8 cellular contexts compared by ENCODE assay signal in genomic region chr14:24298892-24299254, GRCh38. TPM values are rescaled to one million over a fixed set of nuclear protein-coding genes. Genes with fewer than 3 reads are reported as not detected.
DNase-seq lines count a peak whose midpoint lies in the region; TF ChIP-seq lines count a peak whose summit lies in the region.

No MANE protein-coding gene starts in this region.

- peak overlapping the region; percentile 19 for H3K27ac ChIP-seq in OCI-LY7 (ENCODE audit: low read depth, low read length, poor library complexity, severe bottlenecking)
- H3K27ac ChIP-seq in duodenal mucosa (ENCODE audit: low read depth, low read length): peak overlapping the region; percentile 90

- peak; percentile 22 for DNase-seq in stimulated activated CD4-positive, alpha-beta T cell treated with anti-CD3 and anti-CD28 coated beads, Interleukin-15, amount 100 ng/mL, for 24 hours
- no peak for DNase-seq in stimulated activated CD4-positive, alpha-beta T cell treated with anti-CD3 and anti-CD28 coated beads, Interleukin-4, amount 100 ng/mL, for 1 hour
- DNase-seq in OCI-LY7 (ENCODE audit: low spot score) (no peak), cortex of kidney (lab: John Stamatoyannopoulos, UW) (no peak), posterior vena cava (ENCODE audit: low spot score) (no peak)
- DNase-seq in activated CD4-positive, CD25-positive, alpha-beta regulatory T cell treated with anti-CD3 and anti-CD28 coated beads, Interleukin-2, amount 50 U/mL, for 72 hours: no peak

- CTCF ChIA-PET in OCI-LY7 (lab: Charles Lee; ENCODE audit: unreplicated experiment): interaction anchor here (0.6 to 1.6 kb wide), 2 partner anchors 56 to 111 kb away, joined by 3 to 6 read pairs; partner anchors contain the start of gene TINF2

- H3K9me2 ChIP-seq in OCI-LY7 (ENCODE audit: insufficient read depth, low read length): no peaks in the 10 kb centered on the region

- peaks cover 30% of the 10 kb centered on the region for H3K4me1 ChIP-seq in OCI-LY7 (ENCODE audit: insufficient read depth, low read length, poor library complexity, severe bottlenecking)
- H3K4me1 ChIP-seq in duodenal mucosa (ENCODE audit: control insufficient read depth in 1 of 2, insufficient read depth in 2 of 2, low read length in 2 of 2): peaks cover 54 to 58% of the 10 kb centered on the region in 2 donors
- peaks cover 29% of the 10 kb centered on the region for H3K4me1 ChIP-seq in mucosa of stomach (ENCODE audit: control insufficient read depth, insufficient read depth, low read length)

- H3K9me3 ChIP-seq in OCI-LY7 (ENCODE audit: low read length): no peaks in the 10 kb centered on the region
- H3K9me3 ChIP-seq in duodenal mucosa (ENCODE audit: control insufficient read depth in 1 of 2, low read length in 2 of 2): no peaks in the 10 kb centered on the region
- H3K9me3 ChIP-seq in mucosa of stomach (ENCODE audit: control insufficient read depth, low read length): no peaks in the 10 kb centered on the region

- peak overlapping the region; percentile 44; the same call in 1 of the 2 replicates for H2AFZ ChIP-seq in OCI-LY7 (ENCODE audit: low read length)

- no TSS peak for BruUV-seq in OCI-LY7 (replicated peaks; lab: Mats Ljungman, UMichigan)

- POLR2A ChIA-PET in OCI-LY7 (lab: Charles Lee): interaction anchor here (1.6 to 4.0 kb wide), 2 partner anchors 9 to 56 kb away, joined by 3 to 25 read pairs; partner anchors contain the start of genes CIDEB and TINF2

- peaks cover 46% of the 10 kb centered on the region for H3K36me3 ChIP-seq in OCI-LY7 (ENCODE audit: insufficient read depth, low read length)
- H3K36me3 ChIP-seq in duodenal mucosa (ENCODE audit: control insufficient read depth in 1 of 2, insufficient read depth in 2 of 2, low read length in 2 of 2): peaks cover 32 to 45% of the 10 kb centered on the region in 2 donors
- H3K36me3 ChIP-seq in mucosa of stomach (ENCODE audit: control insufficient read depth, insufficient read depth, low read length): peaks cover 9% of the 10 kb centered on the region

- intact Hi-C loops in OCI-LY7 (cut with micrococcal nuclease; ENCODE audit: unreplicated experiment) (loop anchor here (2.0 to 5.0 kb wide), 2 partner anchors 28 to 287 kb away; partner anchors contain the start of gene RABGGTA), posterior vena cava (cut with DNase I) (no loop called here)

- peak overlapping the region; percentile 89 for H3K4me2 ChIP-seq in OCI-LY7 (ENCODE audit: low read length)

- peaks cover 11% of the 10 kb centered on the region; the same call in 1 of the 2 replicates for H4K20me1 ChIP-seq in OCI-LY7 (ENCODE audit: insufficient read depth, low read length)

- H3K79me2 ChIP-seq in OCI-LY7 (ENCODE audit: insufficient read depth, low read depth, low read length): peaks cover 23% of the 10 kb centered on the region

- peak overlapping the region; percentile 99 for H3K4me3 ChIP-seq in OCI-LY7 (ENCODE audit: low read depth, low read length, poor library complexity, severe bottlenecking)
- H3K4me3 ChIP-seq in duodenal mucosa (ENCODE audit: low read depth in 1 of 2, low read length in 2 of 2): peak overlapping the region; percentile 85 to 93
- peak overlapping the region; percentile 98 for H3K4me3 ChIP-seq in mucosa of stomach (ENCODE audit: low read length)

- TF ChIP-seq CTCF in OCI-LY7 (conservative IDR thresholded peaks at IDR 0.05; ENCODE audit: low read length): no peak

- H3K9ac ChIP-seq in duodenal mucosa (ENCODE audit: low read depth in 1 of 2, low read length in 2 of 2) (peak overlapping the region; percentile 97 to 99), mucosa of stomach (ENCODE audit: low read length) (peak overlapping the region; percentile 90)

- no peaks in the 10 kb centered on the region for H3K27me3 ChIP-seq in duodenal mucosa (ENCODE audit: control insufficient read depth in 1 of 2, insufficient read depth in 2 of 2, low read length in 2 of 2)
- H3K27me3 ChIP-seq in mucosa of stomach (ENCODE audit: control insufficient read depth, insufficient read depth, low read length): no peaks in the 10 kb centered on the region

RNA-seq across cellular contexts. Expression of gene DHRS1, which starts 0.7 kb away (rescaled TPM):
- 21.0 and 27.4 TPM in 2 replicates for total RNA-seq in OCI-LY7 (2014; rRNA removed; shearing (Covaris generic))
- 34.9 and 35.6 TPM in 2 replicates for total RNA-seq in OCI-LY7 (2022)
- total RNA-seq in posterior vena cava: 10 to 100 TPM; 14.0 to 17.9 TPM

RNA-seq across cellular contexts. Expression of gene NOP9, which starts 0.8 kb away (rescaled TPM):
- total RNA-seq in OCI-LY7 (2014; rRNA removed; shearing (Covaris generic)): 30.6 and 33.2 TPM in 2 replicates
- total RNA-seq in OCI-LY7 (2022) (44.0 and 52.6 TPM in 2 replicates), posterior vena cava (10 to 100 TPM; 19.2 to 20.9 TPM)

RNA-seq across cellular contexts. Expression of gene CIDEB, which starts 8.9 kb away (rescaled TPM):
- total RNA-seq in OCI-LY7 (2014; rRNA removed; shearing (Covaris generic)): not detected in 2 replicates
- total RNA-seq in OCI-LY7 (2022) (1.6 and 3.2 TPM in 2 replicates), posterior vena cava (10 to 100 TPM; 10.1 to 10.8 TPM)

RNA-seq across cellular contexts. Expression of gene LTB4R2, which starts 11.1 kb away (rescaled TPM):
- 15.7 and 18.2 TPM in 2 replicates for total RNA-seq in OCI-LY7 (2014; rRNA removed; shearing (Covaris generic))
- total RNA-seq in OCI-LY7 (2022) (37.6 TPM in 2 replicates), posterior vena cava (1 to 10 TPM; 2.5 to 4.0 TPM)

RNA-seq across cellular contexts. Expression of gene LTB4R, which starts 12.4 kb away (rescaled TPM):
- 15.8 and 17.9 TPM in 2 replicates for total RNA-seq in OCI-LY7 (2014; rRNA removed; shearing (Covaris generic))
- total RNA-seq in OCI-LY7 (2022): 28.3 and 30.5 TPM in 2 replicates
- total RNA-seq in posterior vena cava: 1 to 10 TPM; 5.6 TPM
